In the genomic region with DNA sequence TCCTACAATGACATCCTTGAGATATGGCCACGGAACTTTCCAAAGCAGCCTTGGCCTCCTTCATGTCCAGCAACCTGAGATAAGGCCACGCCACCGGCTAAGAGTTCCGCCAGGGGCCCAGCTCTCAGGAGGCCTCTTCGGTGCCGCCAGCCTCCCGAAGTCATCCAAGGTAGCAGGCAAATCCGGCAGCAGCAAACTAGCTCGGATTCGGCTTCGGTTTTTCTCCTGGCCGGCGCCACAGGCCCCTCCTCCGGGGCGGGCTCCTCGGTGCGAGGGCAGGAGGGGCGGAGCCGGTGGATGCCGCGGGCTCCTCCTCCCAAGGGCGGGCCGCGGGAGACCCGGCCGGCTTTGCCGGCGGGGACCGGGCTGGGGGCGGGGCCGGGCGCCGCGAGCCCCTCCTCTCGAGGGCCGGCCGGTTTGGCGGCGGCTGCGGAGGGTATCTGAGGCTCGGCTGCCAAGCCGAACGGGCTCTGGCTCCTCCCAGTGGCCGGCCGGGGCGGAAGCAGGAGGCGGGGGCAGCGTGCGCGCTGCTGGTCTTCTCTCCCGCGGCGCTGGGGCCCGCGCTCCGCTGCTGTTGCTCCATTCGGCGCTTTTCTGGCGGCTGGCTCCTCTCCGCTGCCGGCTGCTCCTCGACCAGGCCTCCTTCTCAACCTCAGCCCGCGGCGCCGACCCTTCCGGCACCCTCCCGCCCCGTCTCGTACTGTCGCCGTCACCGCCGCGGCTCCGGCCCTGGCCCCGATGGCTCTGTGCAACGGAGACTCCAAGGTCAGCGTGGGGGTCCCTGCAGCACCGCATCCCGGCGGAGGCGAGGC, we compare ENCODE assay signal across 1 cellular context.
A peak's percentile ranks its signal among the peaks of the same experiment; 100 is the strongest.
TF ChIP-seq lines count a peak whose summit lies in the region.

TSS of gene GMPS (plus strand) at position 518 of the 812 bp plus-strand sequence. CDS start at position 739, 221 bp downstream.

TF ChIP-seq in HepG2, 621 proteins besides CTCF, POLR2A, EP300 and RAD21 (continued from another document and continues in another):
- peak; percentile 71 for TF ChIP-seq ZNF687 (CRISPR knock-in tag; IDR thresholded peaks at IDR 0.05)
- TF ChIP-seq REL (CRISPR knock-in tag; conservative IDR thresholded peaks at IDR 0.05), result no peak
- no peak; the same call in 1 of the 2 replicates for TF ChIP-seq NFYB (CRISPR knock-in tag; IDR thresholded peaks at IDR 0.05)
- no peak for TF ChIP-seq ZNF605 (CRISPR knock-in tag; IDR thresholded peaks at IDR 0.05)
- TF ChIP-seq HIC2 (CRISPR knock-in tag; IDR thresholded peaks at IDR 0.05; ENCODE audit: low read depth), result 0 out of 2 replicates have a peak, but pooled peaks have one; percentile 30
- TF ChIP-seq NRL (CRISPR knock-in tag; IDR thresholded peaks at IDR 0.05; ENCODE audit: borderline replicate concordance), result no peak
- TF ChIP-seq ERF (CRISPR knock-in tag; IDR thresholded peaks at IDR 0.05), result peak; percentile 48
- TF ChIP-seq HOXA3 (CRISPR knock-in tag; IDR thresholded peaks at IDR 0.05), result peak; percentile 66
- peak; percentile 41; the same call in 1 of the 2 replicates for TF ChIP-seq ZSCAN25 (CRISPR knock-in tag; IDR thresholded peaks at IDR 0.05)
- TF ChIP-seq, protein P1, sequence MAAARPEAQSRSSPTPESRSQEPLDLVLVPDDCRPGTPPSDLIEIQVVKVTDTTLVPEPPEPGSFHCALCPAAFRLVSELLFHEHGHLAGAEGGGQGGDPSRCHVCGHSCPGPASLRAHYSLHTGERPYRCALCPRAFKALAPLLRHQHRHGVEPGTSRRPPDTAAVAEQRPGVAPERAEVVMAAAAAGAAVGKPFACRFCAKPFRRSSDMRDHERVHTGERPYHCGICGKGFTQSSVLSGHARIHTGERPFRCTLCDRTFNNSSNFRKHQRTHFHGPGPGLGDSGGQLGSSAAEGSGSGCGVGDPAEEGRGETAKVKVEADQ (CRISPR knock-in tag; IDR thresholded peaks at IDR 0.05; ENCODE audit: borderline replicate concordance), result 0 out of 2 replicates have a peak, but pooled peaks have one; percentile 50
- TF ChIP-seq TAF1 (CRISPR knock-in tag; IDR thresholded peaks at IDR 0.05), result peak; percentile 85
- no peak for TF ChIP-seq TBX3 (IDR thresholded peaks at IDR 0.05; ENCODE audit: borderline replicate concordance)
- peak; percentile 57; the same call in 1 of the 2 replicates for TF ChIP-seq ZNF792 (CRISPR knock-in tag; IDR thresholded peaks at IDR 0.05)
- no peak for TF ChIP-seq TMF1 (CRISPR knock-in tag; IDR thresholded peaks at IDR 0.05; ENCODE audit: low read depth)
- TF ChIP-seq, protein P2, sequence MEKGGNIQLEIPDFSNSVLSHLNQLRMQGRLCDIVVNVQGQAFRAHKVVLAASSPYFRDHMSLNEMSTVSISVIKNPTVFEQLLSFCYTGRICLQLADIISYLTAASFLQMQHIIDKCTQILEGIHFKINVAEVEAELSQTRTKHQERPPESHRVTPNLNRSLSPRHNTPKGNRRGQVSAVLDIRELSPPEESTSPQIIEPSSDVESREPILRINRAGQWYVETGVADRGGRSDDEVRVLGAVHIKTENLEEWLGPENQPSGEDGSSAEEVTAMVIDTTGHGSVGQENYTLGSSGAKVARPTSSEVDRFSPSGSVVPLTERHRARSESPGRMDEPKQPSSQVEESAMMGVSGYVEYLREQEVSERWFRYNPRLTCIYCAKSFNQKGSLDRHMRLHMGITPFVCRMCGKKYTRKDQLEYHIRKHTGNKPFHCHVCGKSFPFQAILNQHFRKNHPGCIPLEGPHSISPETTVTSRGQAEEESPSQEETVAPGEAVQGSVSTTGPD (CRISPR knock-in tag; IDR thresholded peaks at IDR 0.05), result peak; percentile 79
- no peak for TF ChIP-seq ZNF33A (CRISPR knock-in tag; IDR thresholded peaks at IDR 0.05; ENCODE audit: borderline replicate concordance)
- TF ChIP-seq ZBTB26 (CRISPR knock-in tag; IDR thresholded peaks at IDR 0.05; ENCODE audit: borderline replicate concordance), result peak; percentile 6; the same call in 1 of the 2 replicates
- TF ChIP-seq, protein P3, sequence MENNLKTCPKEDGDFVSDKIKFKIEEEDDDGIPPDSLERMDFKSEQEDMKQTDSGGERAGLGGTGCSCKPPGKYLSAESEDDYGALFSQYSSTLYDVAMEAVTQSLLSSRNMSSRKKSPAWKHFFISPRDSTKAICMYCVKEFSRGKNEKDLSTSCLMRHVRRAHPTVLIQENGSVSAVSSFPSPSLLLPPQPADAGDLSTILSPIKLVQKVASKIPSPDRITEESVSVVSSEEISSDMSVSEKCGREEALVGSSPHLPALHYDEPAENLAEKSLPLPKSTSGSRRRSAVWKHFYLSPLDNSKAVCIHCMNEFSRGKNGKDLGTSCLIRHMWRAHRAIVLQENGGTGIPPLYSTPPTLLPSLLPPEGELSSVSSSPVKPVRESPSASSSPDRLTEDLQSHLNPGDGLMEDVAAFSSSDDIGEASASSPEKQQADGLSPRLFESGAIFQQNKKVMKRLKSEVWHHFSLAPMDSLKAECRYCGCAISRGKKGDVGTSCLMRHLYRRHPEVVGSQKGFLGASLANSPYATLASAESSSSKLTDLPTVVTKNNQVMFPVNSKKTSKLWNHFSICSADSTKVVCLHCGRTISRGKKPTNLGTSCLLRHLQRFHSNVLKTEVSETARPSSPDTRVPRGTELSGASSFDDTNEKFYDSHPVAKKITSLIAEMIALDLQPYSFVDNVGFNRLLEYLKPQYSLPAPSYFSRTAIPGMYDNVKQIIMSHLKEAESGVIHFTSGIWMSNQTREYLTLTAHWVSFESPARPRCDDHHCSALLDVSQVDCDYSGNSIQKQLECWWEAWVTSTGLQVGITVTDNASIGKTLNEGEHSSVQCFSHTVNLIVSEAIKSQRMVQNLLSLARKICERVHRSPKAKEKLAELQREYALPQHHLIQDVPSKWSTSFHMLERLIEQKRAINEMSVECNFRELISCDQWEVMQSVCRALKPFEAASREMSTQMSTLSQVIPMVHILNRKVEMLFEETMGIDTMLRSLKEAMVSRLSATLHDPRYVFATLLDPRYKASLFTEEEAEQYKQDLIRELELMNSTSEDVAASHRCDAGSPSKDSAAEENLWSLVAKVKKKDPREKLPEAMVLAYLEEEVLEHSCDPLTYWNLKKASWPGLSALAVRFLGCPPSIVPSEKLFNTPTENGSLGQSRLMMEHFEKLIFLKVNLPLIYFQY (CRISPR knock-in tag; IDR thresholded peaks at IDR 0.05; ENCODE audit: borderline replicate concordance), result no peak
- TF ChIP-seq, protein P4, sequence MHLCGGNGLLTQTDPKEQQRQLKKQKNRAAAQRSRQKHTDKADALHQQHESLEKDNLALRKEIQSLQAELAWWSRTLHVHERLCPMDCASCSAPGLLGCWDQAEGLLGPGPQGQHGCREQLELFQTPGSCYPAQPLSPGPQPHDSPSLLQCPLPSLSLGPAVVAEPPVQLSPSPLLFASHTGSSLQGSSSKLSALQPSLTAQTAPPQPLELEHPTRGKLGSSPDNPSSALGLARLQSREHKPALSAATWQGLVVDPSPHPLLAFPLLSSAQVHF (CRISPR knock-in tag; IDR thresholded peaks at IDR 0.05), result no peak
- no peak for TF ChIP-seq ZBTB21 (CRISPR knock-in tag; IDR thresholded peaks at IDR 0.05)
- no peak for TF ChIP-seq NAIF1 (CRISPR knock-in tag; IDR thresholded peaks at IDR 0.05; ENCODE audit: borderline replicate concordance)
- TF ChIP-seq, protein P5, sequence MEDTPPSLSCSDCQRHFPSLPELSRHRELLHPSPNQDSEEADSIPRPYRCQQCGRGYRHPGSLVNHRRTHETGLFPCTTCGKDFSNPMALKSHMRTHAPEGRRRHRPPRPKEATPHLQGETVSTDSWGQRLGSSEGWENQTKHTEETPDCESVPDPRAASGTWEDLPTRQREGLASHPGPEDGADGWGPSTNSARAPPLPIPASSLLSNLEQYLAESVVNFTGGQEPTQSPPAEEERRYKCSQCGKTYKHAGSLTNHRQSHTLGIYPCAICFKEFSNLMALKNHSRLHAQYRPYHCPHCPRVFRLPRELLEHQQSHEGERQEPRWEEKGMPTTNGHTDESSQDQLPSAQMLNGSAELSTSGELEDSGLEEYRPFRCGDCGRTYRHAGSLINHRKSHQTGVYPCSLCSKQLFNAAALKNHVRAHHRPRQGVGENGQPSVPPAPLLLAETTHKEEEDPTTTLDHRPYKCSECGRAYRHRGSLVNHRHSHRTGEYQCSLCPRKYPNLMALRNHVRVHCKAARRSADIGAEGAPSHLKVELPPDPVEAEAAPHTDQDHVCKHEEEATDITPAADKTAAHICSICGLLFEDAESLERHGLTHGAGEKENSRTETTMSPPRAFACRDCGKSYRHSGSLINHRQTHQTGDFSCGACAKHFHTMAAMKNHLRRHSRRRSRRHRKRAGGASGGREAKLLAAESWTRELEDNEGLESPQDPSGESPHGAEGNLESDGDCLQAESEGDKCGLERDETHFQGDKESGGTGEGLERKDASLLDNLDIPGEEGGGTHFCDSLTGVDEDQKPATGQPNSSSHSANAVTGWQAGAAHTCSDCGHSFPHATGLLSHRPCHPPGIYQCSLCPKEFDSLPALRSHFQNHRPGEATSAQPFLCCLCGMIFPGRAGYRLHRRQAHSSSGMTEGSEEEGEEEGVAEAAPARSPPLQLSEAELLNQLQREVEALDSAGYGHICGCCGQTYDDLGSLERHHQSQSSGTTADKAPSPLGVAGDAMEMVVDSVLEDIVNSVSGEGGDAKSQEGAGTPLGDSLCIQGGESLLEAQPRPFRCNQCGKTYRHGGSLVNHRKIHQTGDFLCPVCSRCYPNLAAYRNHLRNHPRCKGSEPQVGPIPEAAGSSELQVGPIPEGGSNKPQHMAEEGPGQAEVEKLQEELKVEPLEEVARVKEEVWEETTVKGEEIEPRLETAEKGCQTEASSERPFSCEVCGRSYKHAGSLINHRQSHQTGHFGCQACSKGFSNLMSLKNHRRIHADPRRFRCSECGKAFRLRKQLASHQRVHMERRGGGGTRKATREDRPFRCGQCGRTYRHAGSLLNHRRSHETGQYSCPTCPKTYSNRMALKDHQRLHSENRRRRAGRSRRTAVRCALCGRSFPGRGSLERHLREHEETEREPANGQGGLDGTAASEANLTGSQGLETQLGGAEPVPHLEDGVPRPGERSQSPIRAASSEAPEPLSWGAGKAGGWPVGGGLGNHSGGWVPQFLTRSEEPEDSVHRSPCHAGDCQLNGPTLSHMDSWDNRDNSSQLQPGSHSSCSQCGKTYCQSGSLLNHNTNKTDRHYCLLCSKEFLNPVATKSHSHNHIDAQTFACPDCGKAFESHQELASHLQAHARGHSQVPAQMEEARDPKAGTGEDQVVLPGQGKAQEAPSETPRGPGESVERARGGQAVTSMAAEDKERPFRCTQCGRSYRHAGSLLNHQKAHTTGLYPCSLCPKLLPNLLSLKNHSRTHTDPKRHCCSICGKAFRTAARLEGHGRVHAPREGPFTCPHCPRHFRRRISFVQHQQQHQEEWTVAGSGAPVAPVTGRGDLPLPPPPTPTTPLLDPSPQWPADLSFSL (CRISPR knock-in tag; IDR thresholded peaks at IDR 0.05), result no peak
- peak; percentile 75; the same call in 1 of the 2 replicates for TF ChIP-seq ETV5 (CRISPR knock-in tag; IDR thresholded peaks at IDR 0.05; ENCODE audit: borderline replicate concordance)
- TF ChIP-seq, protein P6, sequence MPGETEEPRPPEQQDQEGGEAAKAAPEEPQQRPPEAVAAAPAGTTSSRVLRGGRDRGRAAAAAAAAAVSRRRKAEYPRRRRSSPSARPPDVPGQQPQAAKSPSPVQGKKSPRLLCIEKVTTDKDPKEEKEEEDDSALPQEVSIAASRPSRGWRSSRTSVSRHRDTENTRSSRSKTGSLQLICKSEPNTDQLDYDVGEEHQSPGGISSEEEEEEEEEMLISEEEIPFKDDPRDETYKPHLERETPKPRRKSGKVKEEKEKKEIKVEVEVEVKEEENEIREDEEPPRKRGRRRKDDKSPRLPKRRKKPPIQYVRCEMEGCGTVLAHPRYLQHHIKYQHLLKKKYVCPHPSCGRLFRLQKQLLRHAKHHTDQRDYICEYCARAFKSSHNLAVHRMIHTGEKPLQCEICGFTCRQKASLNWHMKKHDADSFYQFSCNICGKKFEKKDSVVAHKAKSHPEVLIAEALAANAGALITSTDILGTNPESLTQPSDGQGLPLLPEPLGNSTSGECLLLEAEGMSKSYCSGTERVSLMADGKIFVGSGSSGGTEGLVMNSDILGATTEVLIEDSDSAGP (CRISPR knock-in tag; IDR thresholded peaks at IDR 0.05; ENCODE audit: borderline replicate concordance), result peak; percentile 51; the same call in 1 of the 2 replicates
- TF ChIP-seq ZBTB1 (CRISPR knock-in tag; IDR thresholded peaks at IDR 0.05; ENCODE audit: borderline replicate concordance), result no peak
- no peak for TF ChIP-seq MBNL3 (CRISPR knock-in tag; conservative IDR thresholded peaks at IDR 0.05)
